In the genomic region with DNA sequence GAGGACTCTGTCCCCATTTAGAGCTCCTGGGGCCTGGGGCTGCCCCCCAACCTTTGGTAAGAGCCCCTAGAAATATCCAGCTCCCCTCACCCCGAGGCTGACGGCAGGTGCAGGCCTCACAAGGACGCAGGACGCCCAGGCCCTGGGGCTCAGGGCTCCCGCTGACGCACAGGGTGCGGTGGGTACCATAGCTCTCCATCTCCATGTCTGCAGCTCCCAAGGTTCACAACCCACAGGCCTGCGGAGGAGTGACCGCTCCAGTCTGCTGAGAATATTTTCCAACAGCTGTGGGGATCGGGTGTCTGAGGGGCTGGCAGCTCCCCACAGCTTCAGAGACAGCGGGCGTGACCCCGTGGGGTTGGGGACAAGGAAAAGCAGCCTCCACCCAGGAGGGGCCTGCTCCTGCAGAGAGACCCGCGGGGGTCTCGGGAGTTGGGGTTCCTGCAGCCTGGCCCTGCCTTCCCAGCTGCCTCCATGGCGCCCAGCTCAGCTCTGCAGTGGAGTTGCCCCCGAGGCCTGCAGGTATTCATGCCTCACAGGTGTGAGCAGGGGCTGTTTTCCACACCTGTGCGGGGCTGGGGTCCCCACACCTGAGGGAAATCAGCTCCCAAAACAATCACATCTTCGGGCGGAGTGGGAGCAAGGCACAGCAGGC, we compare ENCODE assay signal across 22 cellular contexts.
"Had no signal": no experiment of that assay in that cellular context is flagged by ENCODE, and none has a peak within 500 bp of the region (broad histone marks: within the 10 kb centered on the region; RNA-seq: fewer than 3 reads in every experiment).

No MANE protein-coding gene starts in this region.

- DNase-seq: activated CD4-positive, alpha-beta memory T cell treated with anti-CD3 and anti-CD28 coated beads for 36 hours; activated CD4-positive, alpha-beta T cell treated with anti-CD3 and anti-CD28 coated beads for 48 hours; activated CD8-positive, alpha-beta memory T cell treated with anti-CD3 and anti-CD28 coated beads, Interleukin-2, amount 50 U/mL, for 48 hours; activated gamma-delta T cell; activated naive CD4-positive, alpha-beta T cell treated with anti-CD3 and anti-CD28 coated beads, Interleukin-2, amount 10 ng/mL, durations not matched to agents 7 days and 5 days; activated naive CD8-positive, alpha-beta T cell treated with anti-CD3 and anti-CD28 coated beads, Interleukin-2, amount 10 ng/mL, durations not matched to agents 7 days and 5 days; activated T-cell treated with anti-CD3 and anti-CD28 coated beads, Interleukin-2, amount 50 U/mL, for 24 hours; cerebellar nuclear complex; colonic mucosa; effector CD8-positive, alpha-beta T cell; esophagus squamous epithelium; foreskin melanocyte; midbrain; natural killer cell; spleen; stimulated activated naive CD4-positive, alpha-beta T cell; WERI-Rb-1 had no signal

- ATAC-seq: activated CD4-positive, CD25-positive, alpha-beta regulatory T cell treated with anti-CD3 and anti-CD28 coated beads, Interleukin-2, amount 50 U/mL, for 24 hours; natural killer cell had no signal

- H3K27me3 Mint-ChIP-seq: activated CD4-positive, alpha-beta memory T cell treated with anti-CD3 and anti-CD28 coated beads for 36 hours; activated naive CD4-positive, alpha-beta T cell treated with anti-CD3 and anti-CD28 coated beads, Interleukin-2, amount 10 ng/mL, durations not matched to agents 7 days and 5 days; activated naive CD8-positive, alpha-beta T cell treated with anti-CD3 and anti-CD28 coated beads, Interleukin-2, amount 10 ng/mL, durations not matched to agents 7 days and 5 days; activated T-cell treated with anti-CD3 and anti-CD28 coated beads, Interleukin-2, amount 50 U/mL, for 24 hours had no signal

- H3K4me3 ChIP-seq: ascending aorta, cardiac muscle cell, colonic mucosa, esophagus squamous epithelium, spleen, tibial nerve had no signal

- H3K27ac ChIP-seq: ascending aorta, cardiac muscle cell, colonic mucosa, epithelial cell of prostate, esophagus squamous epithelium, spleen, tibial nerve, WERI-Rb-1 had no signal

- H3K9me3 Mint-ChIP-seq: activated naive CD4-positive, alpha-beta T cell treated with anti-CD3 and anti-CD28 coated beads, Interleukin-2, amount 10 ng/mL, durations not matched to agents 7 days and 5 days; natural killer cell had no signal

- H3K4me3 Mint-ChIP-seq: activated CD4-positive, alpha-beta memory T cell treated with anti-CD3 and anti-CD28 coated beads for 36 hours; activated naive CD4-positive, alpha-beta T cell treated with anti-CD3 and anti-CD28 coated beads, Interleukin-2, amount 10 ng/mL, durations not matched to agents 7 days and 5 days; activated naive CD8-positive, alpha-beta T cell treated with anti-CD3 and anti-CD28 coated beads, Interleukin-2, amount 10 ng/mL, durations not matched to agents 7 days and 5 days; activated T-cell treated with anti-CD3 and anti-CD28 coated beads, Interleukin-2, amount 50 U/mL, for 24 hours; natural killer cell had no signal

- H3K27me3 ChIP-seq: ascending aorta, cardiac muscle cell, colonic mucosa, esophagus squamous epithelium, spleen, tibial nerve had no signal

- H3K4me1 ChIP-seq: colonic mucosa had no signal

- H3K27ac Mint-ChIP-seq: activated CD4-positive, alpha-beta memory T cell treated with anti-CD3 and anti-CD28 coated beads for 36 hours; activated naive CD4-positive, alpha-beta T cell treated with anti-CD3 and anti-CD28 coated beads, Interleukin-2, amount 10 ng/mL, durations not matched to agents 7 days and 5 days; activated naive CD8-positive, alpha-beta T cell treated with anti-CD3 and anti-CD28 coated beads, Interleukin-2, amount 10 ng/mL, durations not matched to agents 7 days and 5 days; activated T-cell treated with anti-CD3 and anti-CD28 coated beads, Interleukin-2, amount 50 U/mL, for 24 hours; natural killer cell had no signal

- H3K36me3 ChIP-seq: ascending aorta, cardiac muscle cell, colonic mucosa, esophagus squamous epithelium, tibial nerve, WERI-Rb-1 had no signal

- H3K36me3 Mint-ChIP-seq: natural killer cell had no signal

- H3K9me3 ChIP-seq: ascending aorta, colonic mucosa, esophagus squamous epithelium, spleen, tibial nerve had no signal

- H3K4me1 Mint-ChIP-seq: activated naive CD4-positive, alpha-beta T cell treated with anti-CD3 and anti-CD28 coated beads, Interleukin-2, amount 10 ng/mL, durations not matched to agents 7 days and 5 days; activated naive CD8-positive, alpha-beta T cell treated with anti-CD3 and anti-CD28 coated beads, Interleukin-2, amount 10 ng/mL, durations not matched to agents 7 days and 5 days had no signal
